Comparison of ENCODE assay signal across 23 cellular contexts in the genomic region with DNA sequence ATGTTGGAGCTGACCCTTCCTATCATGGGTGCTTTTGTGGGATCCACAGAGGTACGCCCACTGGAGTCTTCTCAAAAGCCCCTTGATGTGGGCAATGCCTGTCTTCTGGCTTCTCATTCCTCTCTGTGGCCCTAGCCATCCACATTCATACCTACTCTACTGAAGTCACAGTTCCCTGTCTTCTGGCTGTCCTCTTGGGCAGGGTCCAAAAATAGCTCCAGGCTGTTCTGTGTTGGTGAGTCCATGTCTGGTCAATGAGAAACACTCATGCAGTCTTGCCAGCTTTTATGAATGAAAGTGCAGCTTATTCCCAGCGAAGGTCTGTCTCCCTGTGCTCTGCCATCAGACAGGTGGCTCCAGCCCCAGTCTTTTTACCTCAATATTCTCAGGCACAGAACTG.
A peak's percentile ranks its signal among the peaks of the same experiment; 100 is the strongest.
DNase-seq lines count a peak whose midpoint lies in the region; ATAC-seq and TF ChIP-seq lines count a peak whose summit lies in the region.
"Had no signal": no experiment of that assay in that cellular context is flagged by ENCODE, and none has a peak within 500 bp of the region (broad histone marks: within the 10 kb centered on the region; RNA-seq: fewer than 3 reads in every experiment).

No MANE protein-coding gene starts in this region.

- no peak overlapping the region for H2AFZ ChIP-seq in IMR-90 (replicated peaks; ENCODE audit: low read length, poor library complexity)
- H2AFZ ChIP-seq in neuronal stem cell (ENCODE audit: low read length), result no peak overlapping the region

- H3K4ac ChIP-seq in IMR-90 (ENCODE audit: low read depth, low read length), result no peak overlapping the region
- no peak overlapping the region for H3K4ac ChIP-seq in neuronal stem cell (ENCODE audit: low read length)

- no peaks in the 10 kb centered on the region for H4K20me1 ChIP-seq in IMR-90 (ENCODE audit: insufficient read depth, low read length)

- H3K18ac ChIP-seq in IMR-90 (ENCODE audit: low read depth, low read length) (no peak overlapping the region), neuronal stem cell (ENCODE audit: low read length) (peak overlapping the region; percentile 35)

- no peak for TF ChIP-seq POLR2A in IMR-90 (IDR thresholded peaks at IDR 0.05; ENCODE audit: low read depth, low read length)

- H3K4me3 ChIP-seq in right cardiac atrium (ENCODE audit: low read length) (no peak overlapping the region), IMR-90 (ENCODE audit: insufficient read depth, low read depth, low read length) (no peak overlapping the region), neuronal stem cell (ENCODE audit: low read length in 2 of 2) (no peak overlapping the region)
- H3K4me3 ChIP-seq: Peyer's patch, SJSA1 had no signal

- no peak overlapping the region for H2BK120ac ChIP-seq in IMR-90 (ENCODE audit: low read depth, low read length)
- H2BK120ac ChIP-seq in neuronal stem cell (ENCODE audit: low read depth, low read length), result no peak overlapping the region

- CTCF ChIA-PET in IMR-90 (lab: Yijun Ruan, JAX), result no interaction called here

- H3K14ac ChIP-seq in IMR-90 (replicated peaks; ENCODE audit: low read depth, low read length), result no peak overlapping the region
- no peak overlapping the region for H3K14ac ChIP-seq in neuronal stem cell (ENCODE audit: low read length)

- H3K27ac ChIP-seq in right cardiac atrium (ENCODE audit: low read length) (no peak overlapping the region), IMR-90 (ENCODE audit: insufficient read depth, low read length) (no peak overlapping the region), neuronal stem cell (replicated peaks; ENCODE audit: low read length) (no peak overlapping the region)
- H3K27ac ChIP-seq: Peyer's patch, SJSA1 had no signal

- intact Hi-C loops in Right ventricle myocardium inferior (cut with DNase I) (no loop called here), right cardiac atrium (cut with DNase I) (no loop called here), IMR-90 (cut with micrococcal nuclease) (no loop called here)

- H3K79me1 ChIP-seq in IMR-90 (ENCODE audit: low read depth in 1 of 2, low read length in 2 of 2) (no peaks in the 10 kb centered on the region), neuronal stem cell (ENCODE audit: low read depth, low read length) (no peaks in the 10 kb centered on the region)

- POLR2A ChIA-PET in IMR-90 (lab: Charles Lee; ENCODE audit: unreplicated experiment), result no interaction called here

- no peak for DNase-seq in Right ventricle myocardium inferior (ENCODE audit: missing footprints)
- no peak for DNase-seq in right cardiac atrium
- DNase-seq in IMR-90, result no peak
- no peak for DNase-seq in chondrocyte (ENCODE audit: low spot score)
- no peak for DNase-seq in neuronal stem cell (ENCODE audit: low spot score)
- no peak for DNase-seq in DMS 273 (lab: John Stamatoyannopoulos, UW; ENCODE audit: unreplicated experiment)
- DNase-seq in activated T-cell treated with anti-CD3 and anti-CD28 coated beads, Interleukin-2, amount 50 U/mL, for 1 hour, result no peak
- DNase-seq: 8988T; DMS53; KBM-7; MM.1S; NCI-H1048; NCI-H1436; NCI-H1930; NCI-H345; NCI-H524; NCI-H774; NK-92 treated with Interleukin-12 subunit alpha and Interleukin-12 subunit beta, amount 100 ng/mL, for 24 hours; Peyer's patch had no signal

- no peak overlapping the region for H2AK5ac ChIP-seq in IMR-90 (ENCODE audit: low read depth, low read length)
- H2AK5ac ChIP-seq in neuronal stem cell (ENCODE audit: low read depth, low read length), result no peak overlapping the region

- no peaks in the 10 kb centered on the region for H3K9me3 Mint-ChIP-seq in chondrocyte (ENCODE audit: low read depth)

- BruUV-seq in IMR-90 (replicated peaks; lab: Mats Ljungman, UMichigan), result no TSS peak

- peaks cover 5% of the 10 kb centered on the region for H3K4me1 Mint-ChIP-seq in chondrocyte (ENCODE audit: low read depth)

- H3K9me1 ChIP-seq in IMR-90 (ENCODE audit: insufficient read depth, low read length), result no peaks in the 10 kb centered on the region

- WGBS in right cardiac atrium, result 87% methylated on average over 2 of the region's 2 CpGs
- WGBS in IMR-90 (ENCODE audit: extremely low coverage in 2 of 2, insufficient read length in 1 of 2), 2 experiments, result 83% methylated on average over 1 of the region's 2 CpGs; no CpG with 5 or more reads in 1 of the 2 experiments
- WGBS in neuronal stem cell (ENCODE audit: extremely low coverage in 2 of 2, insufficient read length in 2 of 2, insufficient replicate concordance in 1 of 2), 2 donors, result no CpG with 5 or more reads among the region's 2 CpGs

- TF ChIP-seq CTCF in IMR-90 (conservative IDR thresholded peaks at IDR 0.05; ENCODE audit: low read depth, low read length), result no peak
- TF ChIP-seq CTCF in chondrocyte (IDR thresholded peaks at IDR 0.05), result no peak

- ATAC-seq in Right ventricle myocardium inferior (peak; percentile 52), right cardiac atrium (no peak), IMR-90 (ENCODE audit: low read depth) (peak; percentile 24; the same call in 1 of the 2 replicates), GM19324 (IDR thresholded peaks at IDR 0.05; ENCODE audit: low FRiP score, unreplicated experiment) (no peak)

- peak overlapping the region; percentile 63 for H3K27ac Mint-ChIP-seq in chondrocyte (ENCODE audit: unreplicated experiment)
- H3K27ac Mint-ChIP-seq: B cell, CD14-positive monocyte had no signal

- H2BK15ac ChIP-seq in IMR-90 (ENCODE audit: low read depth, low read length), result no peak overlapping the region
- H2BK15ac ChIP-seq in neuronal stem cell (ENCODE audit: low read length), result no peak overlapping the region

- no peak for TF ChIP-seq RAD21 in IMR-90 (IDR thresholded peaks at IDR 0.05; ENCODE audit: low read length)

- H3K56ac ChIP-seq in IMR-90 (ENCODE audit: extremely low read depth, insufficient read depth, low read length), result no peak overlapping the region

- no peaks in the 10 kb centered on the region for H3K36me3 Mint-ChIP-seq in chondrocyte (ENCODE audit: low read depth)
- H3K36me3 Mint-ChIP-seq: CD14-positive monocyte had no signal

- no peak overlapping the region for H2BK20ac ChIP-seq in IMR-90 (ENCODE audit: low read depth, low read length)

- H3K4me1 ChIP-seq in right cardiac atrium (ENCODE audit: control insufficient read depth, insufficient read depth, low read length) (no peaks in the 10 kb centered on the region), IMR-90 (ENCODE audit: control insufficient read depth, insufficient read depth, low read length) (peaks cover 3% of the 10 kb centered on the region), neuronal stem cell (ENCODE audit: control insufficient read depth in 2 of 2, insufficient read depth in 1 of 2, low read depth in 1 of 2, low read length in 2 of 2) (no peaks in the 10 kb centered on the region)
- H3K4me1 ChIP-seq: SJSA1 had no signal

- H3K27me3 Mint-ChIP-seq in chondrocyte (ENCODE audit: low read depth), result no peaks in the 10 kb centered on the region

- dilution Hi-C loops in IMR-90 (cut with HindIII; ENCODE audit: low sequenced_read_pairs, unreplicated experiment), result no loop called here

- in situ Hi-C loops in IMR-90 (cut with MboI; ENCODE audit: low sequenced_read_pairs), result no loop called here

- H2BK5ac ChIP-seq in IMR-90 (ENCODE audit: low read depth, low read length, poor library complexity, severe bottlenecking) (no peak overlapping the region), neuronal stem cell (ENCODE audit: low read length) (no peak overlapping the region)

- no peak overlapping the region for H3K4me2 ChIP-seq in IMR-90 (ENCODE audit: low read depth, low read length)
- H3K4me2 ChIP-seq in neuronal stem cell (ENCODE audit: insufficient read depth, low read length, poor library complexity, severe bottlenecking), result no peak overlapping the region

- no peaks in the 10 kb centered on the region for H3K36me3 ChIP-seq in IMR-90 (ENCODE audit: control insufficient read depth, insufficient read depth, low read length)
- no peaks in the 10 kb centered on the region for H3K36me3 ChIP-seq in neuronal stem cell (replicated peaks in 1 of 2; ENCODE audit: control insufficient read depth in 2 of 2, insufficient read depth in 2 of 2, low read length in 2 of 2)
- H3K36me3 ChIP-seq: Peyer's patch, SJSA1 had no signal

- no peak overlapping the region for H2BK12ac ChIP-seq in neuronal stem cell (ENCODE audit: low read length)

- H4K8ac ChIP-seq in IMR-90 (ENCODE audit: low read depth in 2 of 2, low read length in 2 of 2) (no peak overlapping the region), neuronal stem cell (ENCODE audit: low read depth, low read length) (no peak overlapping the region)

- no peak overlapping the region for H3K9ac ChIP-seq in IMR-90 (ENCODE audit: low read depth, low read length)
- H3K9ac ChIP-seq in neuronal stem cell (ENCODE audit: low read depth, low read length, poor library complexity), result no peak overlapping the region

- no peak overlapping the region for H4K91ac ChIP-seq in IMR-90 (ENCODE audit: insufficient read depth, low read depth, low read length)
- H4K91ac ChIP-seq in neuronal stem cell (ENCODE audit: low read depth, low read length, poor library complexity), result no peak overlapping the region

- H3K23ac ChIP-seq in IMR-90 (ENCODE audit: low read depth, low read length) (no peak overlapping the region), neuronal stem cell (ENCODE audit: low read depth, low read length, poor library complexity) (no peak overlapping the region)

- H3K9me3 ChIP-seq in right cardiac atrium (ENCODE audit: control insufficient read depth, low read length) (no peaks in the 10 kb centered on the region), IMR-90 (ENCODE audit: control insufficient read depth, insufficient read depth, low read length) (no peaks in the 10 kb centered on the region), neuronal stem cell (replicated peaks in 1 of 2; ENCODE audit: control insufficient read depth in 2 of 2, insufficient read depth in 1 of 2, low read depth in 1 of 2, low read length in 2 of 2) (no peaks in the 10 kb centered on the region)
- H3K9me3 ChIP-seq: Peyer's patch, SJSA1 had no signal

- H3K4me3 Mint-ChIP-seq in chondrocyte (ENCODE audit: unreplicated experiment), result no peak overlapping the region
- H3K4me3 Mint-ChIP-seq: B cell, CD14-positive monocyte had no signal

- H4K5ac ChIP-seq in IMR-90 (ENCODE audit: low read depth, low read length), result no peak overlapping the region

- H3K27me3 ChIP-seq in right cardiac atrium (ENCODE audit: control insufficient read depth, insufficient read depth), result no peaks in the 10 kb centered on the region
- no peaks in the 10 kb centered on the region for H3K27me3 ChIP-seq in IMR-90 (ENCODE audit: control insufficient read depth, insufficient read depth, low read length)
- H3K27me3 ChIP-seq in neuronal stem cell (ENCODE audit: control insufficient read depth in 3 of 3, insufficient read depth in 3 of 3, low read depth in 1 of 3, low read length in 3 of 3), result no peaks in the 10 kb centered on the region
- H3K27me3 ChIP-seq: Peyer's patch, SJSA1 had no signal

- H2AK9ac ChIP-seq in IMR-90 (replicated peaks; ENCODE audit: low read depth, low read length, poor library complexity), result no peak overlapping the region

Comparison
In these comparisons a context has a peak if more than half of its experiments do, and no peak if none do; other contexts are left out.
1. ATAC-seq: peak in Right ventricle myocardium inferior (single experiment) and IMR-90 (single experiment); none in right cardiac atrium (0 of 2) and GM19324 (single experiment).